30 cellular contexts compared by ENCODE assay signal in genomic region chrX:129158505-129158904, GRCh38.
"Had no signal": no experiment of that assay in that cellular context is flagged by ENCODE, and none has a peak within 500 bp of the region (broad histone marks: within the 10 kb centered on the region; RNA-seq: fewer than 3 reads in every experiment).

No MANE protein-coding gene starts in this region.

- H3K27me3 Mint-ChIP-seq: brain; effector memory CD8-positive, alpha-beta T cell; naive thymus-derived CD4-positive, alpha-beta T cell; stimulated activated memory B cell treated with anti-CD40 and anti-IgM and Interleukin-4, amounts not matched to agents 10 μg/mL and 1 μg/mL and 100 μg/mL, for 72 hours had no signal

- DNase-seq: activated CD4-positive, alpha-beta T cell treated with anti-CD3 and anti-CD28 coated beads for 4 hours; activated CD4-positive, alpha-beta T cell treated with anti-CD3 and anti-CD28 coated beads, Interleukin-2, amount 50 U/mL, for 4 hours; activated CD8-positive, alpha-beta memory T cell treated with anti-CD3 and anti-CD28 coated beads for 24 hours; activated effector memory CD4-positive, alpha-beta T cell treated with anti-CD3 and anti-CD28 coated beads, Interleukin-2, amount 50 U/mL, for 16 hours; activated naive CD4-positive, alpha-beta T cell treated with anti-CD3 and anti-CD28 coated beads for 36 hours; activated naive CD8-positive, alpha-beta T cell treated with anti-CD3 and anti-CD28 coated beads for 36 hours; adrenal gland; aorta; cerebellar nuclear complex; colonic mucosa; effector memory CD8-positive, alpha-beta T cell; islet precursor cell; left cardiac atrium; midbrain; naive thymus-derived CD4-positive, alpha-beta T cell; nucleus accumbens; psoas muscle; stimulated activated CD4-positive, alpha-beta T cell treated with anti-CD3 and anti-CD28 coated beads, Interleukin-1b, Interleukin-23, amount 100 ng/mL, for 48 hours; stimulated activated CD4-positive, alpha-beta T cell treated with anti-CD3 and anti-CD28 coated beads, Interleukin-4, amount 100 ng/mL, for 4 hours; stimulated activated CD8-positive, alpha-beta memory T cell treated with anti-CD3 and anti-CD28 coated beads, Interleukin-4, amount 100 ng/mL, for 48 hours; T-helper 1 cell had no signal

- H3K4me2 ChIP-seq: hepatocyte, smooth muscle cell had no signal

- H3K27ac ChIP-seq: adrenal gland, cardiac muscle cell, colonic mucosa, gastroesophageal sphincter, hepatocyte, parathyroid adenoma, psoas muscle, suprapubic skin, tibial nerve had no signal

- H3K9me3 ChIP-seq: adrenal gland, colonic mucosa, gastroesophageal sphincter, suprapubic skin, tibial nerve had no signal

- H3K79me2 ChIP-seq: hepatocyte, parathyroid adenoma had no signal

- H3K4me3 Mint-ChIP-seq: activated naive CD4-positive, alpha-beta T cell treated with anti-CD3 and anti-CD28 coated beads for 36 hours; activated naive CD8-positive, alpha-beta T cell treated with anti-CD3 and anti-CD28 coated beads for 36 hours; brain; effector memory CD8-positive, alpha-beta T cell; naive thymus-derived CD4-positive, alpha-beta T cell; stimulated activated memory B cell treated with anti-CD40 and anti-IgM and Interleukin-4, amounts not matched to agents 10 μg/mL and 1 μg/mL and 100 μg/mL, for 72 hours had no signal

- H3K4me1 Mint-ChIP-seq: activated naive CD8-positive, alpha-beta T cell treated with anti-CD3 and anti-CD28 coated beads for 36 hours; naive thymus-derived CD4-positive, alpha-beta T cell; stimulated activated memory B cell treated with anti-CD40 and anti-IgM and Interleukin-4, amounts not matched to agents 10 μg/mL and 1 μg/mL and 100 μg/mL, for 72 hours had no signal

- H3K4me3 ChIP-seq: adrenal gland, cardiac muscle cell, colonic mucosa, gastroesophageal sphincter, hepatocyte, psoas muscle, smooth muscle cell, suprapubic skin, tibial nerve had no signal

- H3K36me3 ChIP-seq: adrenal gland, cardiac muscle cell, colonic mucosa, gastroesophageal sphincter, suprapubic skin, tibial nerve had no signal

- H3K27me3 ChIP-seq: adrenal gland, cardiac muscle cell, colonic mucosa, gastroesophageal sphincter, hepatocyte, suprapubic skin, tibial nerve had no signal

- H3K4me1 ChIP-seq: adrenal gland, colonic mucosa, gastroesophageal sphincter, parathyroid adenoma, psoas muscle, suprapubic skin, tibial nerve had no signal

- ATAC-seq: effector memory CD8-positive, alpha-beta T cell; gastroesophageal sphincter; left cardiac atrium; naive thymus-derived CD4-positive, alpha-beta T cell; psoas muscle; stimulated activated memory B cell treated with anti-CD40 and anti-IgM and Interleukin-4, amounts not matched to agents 10 μg/mL and 1 μg/mL and 100 μg/mL, for 72 hours had no signal

- H3K9me3 Mint-ChIP-seq: effector memory CD8-positive, alpha-beta T cell had no signal

- H3K36me3 Mint-ChIP-seq: activated naive CD8-positive, alpha-beta T cell treated with anti-CD3 and anti-CD28 coated beads for 36 hours; brain; naive thymus-derived CD4-positive, alpha-beta T cell; stimulated activated memory B cell treated with anti-CD40 and anti-IgM and Interleukin-4, amounts not matched to agents 10 μg/mL and 1 μg/mL and 100 μg/mL, for 72 hours had no signal

- H2AFZ ChIP-seq: hepatocyte, parathyroid adenoma had no signal

- H3K27ac Mint-ChIP-seq: activated naive CD4-positive, alpha-beta T cell treated with anti-CD3 and anti-CD28 coated beads for 36 hours; activated naive CD8-positive, alpha-beta T cell treated with anti-CD3 and anti-CD28 coated beads for 36 hours; brain; effector memory CD8-positive, alpha-beta T cell; naive thymus-derived CD4-positive, alpha-beta T cell; stimulated activated memory B cell treated with anti-CD40 and anti-IgM and Interleukin-4, amounts not matched to agents 10 μg/mL and 1 μg/mL and 100 μg/mL, for 72 hours had no signal
